8 cellular contexts compared by ENCODE assay signal in genomic region chr6:42745083-42745637, GRCh38. TPM values are rescaled to one million over a fixed set of nuclear protein-coding genes. Genes with fewer than 3 reads are reported as not detected.
A peak's percentile ranks its signal among the peaks of the same experiment; 100 is the strongest.
DNase-seq lines count a peak whose midpoint lies in the region; ATAC-seq, FAIRE-seq and TF ChIP-seq lines count a peak whose summit lies in the region.

No MANE protein-coding gene starts in this region.

- H3K4me2 ChIP-seq in endothelial cell of umbilical vein (ENCODE audit: insufficient read depth, low read length) = peak overlapping the region; percentile 63

- no peaks in the 10 kb centered on the region for H3K9me1 ChIP-seq in endothelial cell of umbilical vein (replicated peaks; ENCODE audit: control insufficient read depth, extremely low read depth, insufficient read depth, low read length)

- no peak overlapping the region for H2AFZ ChIP-seq in endothelial cell of umbilical vein (ENCODE audit: low read depth, low read length)

- peaks cover 15% of the 10 kb centered on the region for H3K9me3 Mint-ChIP-seq in CD8-positive, alpha-beta T cell
- H3K9me3 Mint-ChIP-seq in WTC11 = no peaks in the 10 kb centered on the region
- peaks cover 0 to 12% (median 2%) of the 10 kb centered on the region in 7 donors for H3K9me3 Mint-ChIP-seq in naive B cell

- peaks cover 36% of the 10 kb centered on the region for H3K4me1 ChIP-seq in CD8-positive, alpha-beta T cell (ENCODE audit: insufficient read depth, low read length)
- H3K4me1 ChIP-seq in endothelial cell of umbilical vein (ENCODE audit: control insufficient read depth, extremely low read depth, insufficient read depth, low read length) (peaks cover 25% of the 10 kb centered on the region), uterus (peaks cover 0 to 9% of the 10 kb centered on the region in 2 donors)

- H4K20me1 ChIP-seq in endothelial cell of umbilical vein (replicated peaks; ENCODE audit: control insufficient read depth, extremely low read depth, insufficient read depth, low read length) = no peaks in the 10 kb centered on the region

- peak overlapping the region; percentile 77 for H3K4me3 ChIP-seq in CD8-positive, alpha-beta T cell (ENCODE audit: low read depth, low read length)
- H3K4me3 ChIP-seq in endothelial cell of umbilical vein (replicated peaks in 1 of 3; ENCODE audit: insufficient read depth in 1 of 3, low read depth in 1 of 3, low read length in 3 of 3) = peak overlapping the region; percentile 65 to 90 (median 76)
- H3K4me3 ChIP-seq in uterus = peak overlapping the region; percentile 67 to 97

- TF ChIP-seq POLR2A in endothelial cell of umbilical vein (IDR thresholded peaks at IDR 0.05; ENCODE audit: low read depth, low read length) (no peak), uterus (IDR thresholded peaks at IDR 0.05) (no peak)

- POLR2A ChIA-PET in CD8-positive, alpha-beta T cell (lab: Charles Lee) = interaction anchor here (0.6 to 7.9 kb wide), 20 partner anchors 14 to 248 kb away, joined by 3 to 372 read pairs (median 9); partner anchors contain the start of genes BICRAL, CNPY3 and RPL7L1
- POLR2A ChIA-PET in WTC11 (lab: Charles Lee) = interaction anchor here (1.5 to 5.0 kb wide), 12 partner anchors 9 to 145 kb away, joined by 4 to 42 read pairs (median 12); partner anchors contain the start of genes BICRAL and RPL7L1
- POLR2A ChIA-PET in endothelial cell of umbilical vein (lab: Charles Lee) = interaction anchor here (0.7 to 2.8 kb wide), 8 partner anchors 11 to 181 kb away, joined by 3 to 39 read pairs (median 7); partner anchors contain the start of genes BICRAL and RPL7L1

- FAIRE-seq in endothelial cell of umbilical vein (lab: Jason Lieb, UNC) = no peak

- no peaks in the 10 kb centered on the region for H3K9me3 ChIP-seq in CD8-positive, alpha-beta T cell (ENCODE audit: low read length)
- no peaks in the 10 kb centered on the region for H3K9me3 ChIP-seq in endothelial cell of umbilical vein (replicated peaks; ENCODE audit: control insufficient read depth, insufficient read depth, low read length)
- no peaks in the 10 kb centered on the region for H3K9me3 ChIP-seq in uterus

- ATAC-seq in CD8-positive, alpha-beta T cell = no peak
- peak; percentile 0 for ATAC-seq in HG03196 (IDR thresholded peaks at IDR 0.05; ENCODE audit: unreplicated experiment)
- no peak for ATAC-seq in WTC11
- ATAC-seq in naive B cell (ENCODE audit: low read depth in 2 of 2) = no peak
- no peak for ATAC-seq in HG03520 (IDR thresholded peaks at IDR 0.05; ENCODE audit: unreplicated experiment)
- no peak for ATAC-seq in HG02870 (IDR thresholded peaks at IDR 0.05; ENCODE audit: unreplicated experiment)

- peak overlapping the region; percentile 100 for H3K4me3 Mint-ChIP-seq in CD8-positive, alpha-beta T cell
- H3K4me3 Mint-ChIP-seq in WTC11 (peak overlapping the region; percentile 100), naive B cell (peak overlapping the region; percentile 91 to 100 (median 100))

- peaks cover 19% of the 10 kb centered on the region for H3K79me2 ChIP-seq in endothelial cell of umbilical vein (ENCODE audit: control insufficient read depth, insufficient read depth, low read length)

- dilution Hi-C loops in endothelial cell of umbilical vein (cut with MboI; ENCODE audit: extremely low pct_ligation_motif_present, low sequenced_read_pairs) = no loop called here

- H3K27ac ChIP-seq in CD8-positive, alpha-beta T cell (ENCODE audit: low read depth, low read length) = peak overlapping the region; percentile 86
- H3K27ac ChIP-seq in endothelial cell of umbilical vein (ENCODE audit: insufficient read depth, low read depth, low read length) (peak overlapping the region; percentile 64), uterus (peak overlapping the region; percentile 85 to 91)

- no peaks in the 10 kb centered on the region for H3K27me3 ChIP-seq in CD8-positive, alpha-beta T cell (ENCODE audit: insufficient read depth, low read length)
- H3K27me3 ChIP-seq in endothelial cell of umbilical vein (ENCODE audit: control insufficient read depth in 2 of 2, insufficient read depth in 2 of 2, low read length in 2 of 2) (no peaks in the 10 kb centered on the region), uterus (no peaks in the 10 kb centered on the region)

- peak overlapping the region; percentile 92 for H3K9ac ChIP-seq in endothelial cell of umbilical vein (replicated peaks; ENCODE audit: extremely low read depth, insufficient read depth, low read length)

- H3K4me1 Mint-ChIP-seq in CD8-positive, alpha-beta T cell (ENCODE audit: low read depth) = peaks cover 27% of the 10 kb centered on the region
- H3K4me1 Mint-ChIP-seq in WTC11 = peaks cover 16% of the 10 kb centered on the region
- H3K4me1 Mint-ChIP-seq in naive B cell = peaks cover 25 to 36% (median 30%) of the 10 kb centered on the region in 3 donors

- CTCF ChIA-PET in CD8-positive, alpha-beta T cell (lab: Charles Lee) = interaction anchor here (1.0 to 7.8 kb wide), 5 partner anchors 19 to 135 kb away, joined by 4 to 50 read pairs (median 27); partner anchors contain the start of genes BICRAL and RPL7L1
- CTCF ChIA-PET in WTC11 (lab: Charles Lee) = interaction anchor here (0.9 to 4.0 kb wide), 7 partner anchors 19 to 134 kb away, joined by 3 to 18 read pairs (median 4); partner anchors contain the start of gene RPL7L1
- CTCF ChIA-PET in endothelial cell of umbilical vein (lab: Charles Lee) = interaction anchor here (1.0 to 4.0 kb wide), 8 partner anchors 14 to 131 kb away, joined by 3 to 27 read pairs (median 4); partner anchors contain the start of gene BICRAL

- no peak for TF ChIP-seq CTCF in CD8-positive, alpha-beta T cell (IDR thresholded peaks at IDR 0.05)
- TF ChIP-seq CTCF in WTC11 (IDR thresholded peaks at IDR 0.05) = no peak
- no peak for TF ChIP-seq CTCF in endothelial cell of umbilical vein (IDR thresholded peaks at IDR 0.05; ENCODE audit: extremely low read depth in 1 of 2, insufficient read depth in 1 of 2, low read depth in 1 of 2, low read length in 2 of 2)
- no peak for TF ChIP-seq CTCF in uterus (IDR thresholded peaks at IDR 0.05)

- BruUV-seq in endothelial cell of umbilical vein (replicated peaks; lab: Mats Ljungman, UMichigan) = no TSS peak

- intact Hi-C loops in CD8-positive, alpha-beta T cell (cut with DNase I, micrococcal nuclease) = loop anchor here in 1 of 2 experiments (5.0 kb wide), 1 partner anchor 682 kb away; the partner anchor contains the start of gene ABCC10
- intact Hi-C loops in endothelial cell of umbilical vein (cut with micrococcal nuclease) (loop anchor here (5.0 kb wide), 1 partner anchor 147 kb away; a partner anchor contains a TSS), uterus (cut with DNase I; ENCODE audit: low total_unique reads) (loop anchor here (5.0 kb wide), 1 partner anchor 37 kb away; the partner anchor contains the start of gene BICRAL)

- H3K27me3 Mint-ChIP-seq in CD8-positive, alpha-beta T cell (ENCODE audit: low read depth) = no peaks in the 10 kb centered on the region
- H3K27me3 Mint-ChIP-seq in WTC11 (ENCODE audit: low read depth) = no peaks in the 10 kb centered on the region
- no peaks in the 10 kb centered on the region for H3K27me3 Mint-ChIP-seq in naive B cell

- peaks cover 18% of the 10 kb centered on the region for H3K36me3 Mint-ChIP-seq in CD8-positive, alpha-beta T cell
- peaks cover 2% of the 10 kb centered on the region for H3K36me3 Mint-ChIP-seq in WTC11
- H3K36me3 Mint-ChIP-seq in naive B cell = peaks cover 4 to 7% of the 10 kb centered on the region in 2 donors

- peak in 5 of 7 experiments; percentile 7 to 33 (median 27) for DNase-seq in CD8-positive, alpha-beta T cell
- DNase-seq in WTC11 (ENCODE audit: low spot score) (peak; percentile 21), endothelial cell of umbilical vein (ENCODE audit: low read depth, low spot score) (peak; percentile 39), naive B cell (no peak), uterus (peak; percentile 26 to 28)

- H3K36me3 ChIP-seq in CD8-positive, alpha-beta T cell (ENCODE audit: insufficient read depth, low read length) = no peaks in the 10 kb centered on the region
- H3K36me3 ChIP-seq in endothelial cell of umbilical vein (ENCODE audit: control insufficient read depth in 2 of 2, extremely low read depth in 1 of 2, insufficient read depth in 2 of 2, low read length in 2 of 2) = no peaks in the 10 kb centered on the region
- no peaks in the 10 kb centered on the region for H3K36me3 ChIP-seq in uterus

- H3K27ac Mint-ChIP-seq in CD8-positive, alpha-beta T cell = peak overlapping the region; percentile 100
- H3K27ac Mint-ChIP-seq in WTC11 (no peak overlapping the region), naive B cell (peak overlapping the region in 5 of 6 donors; percentile 98 to 100 (median 99))

RNA-seq across cellular contexts. Expression of gene TBCC, which starts 0.7 kb away (rescaled TPM):
- 10 to 100 TPM; 70.5 to 74.1 TPM for total RNA-seq in CD8-positive, alpha-beta T cell
- total RNA-seq in WTC11 (2021) (24.7 to 27.3 TPM (median 25.0 TPM) in 3 replicates), endothelial cell of umbilical vein (17.1 and 19.1 TPM in 2 replicates), uterus (10 to 100 TPM in 3 of 4 donors, 1 to 10 TPM in 1; 7.9 to 48.7 (median 14.6) TPM)
- polyA plus RNA-seq in endothelial cell of umbilical vein (13.5 and 15.9 TPM in 2 replicates), naive B cell (ENCODE audit: low read depth in 6 of 6) (100 to 1,000 TPM in 1 of 6 donors, 10 to 100 TPM in 5; 60.5 to 104 (median 71.8) TPM)
- 13.8 and 14.2 TPM in 2 replicates for polyA plus RNA-seq in endothelial cell of umbilical vein (2011; cell fraction: cytosol; rRNA removed)
- 10.5 and 10.7 TPM in 2 replicates for polyA plus RNA-seq in endothelial cell of umbilical vein (2011; cell fraction: nucleus; rRNA removed)
- polyA plus RNA-seq in endothelial cell of umbilical vein (2012) = 12.0 and 13.0 TPM in 2 replicates
- polyA minus RNA-seq in endothelial cell of umbilical vein = 7.9 and 10.1 TPM in 2 replicates
- polyA minus RNA-seq in endothelial cell of umbilical vein (2011; cell fraction: cytosol; rRNA and poly(A)+ RNA removed) = 9.5 TPM
- polyA minus RNA-seq in endothelial cell of umbilical vein (2011; cell fraction: nucleus; rRNA and poly(A)+ RNA removed) = 5.4 and 5.9 TPM in 2 replicates

RNA-seq across cellular contexts. Expression of gene PRPH2, which starts 22.8 kb away (rescaled TPM):
- not detected for total RNA-seq in CD8-positive, alpha-beta T cell
- total RNA-seq in WTC11 (2021) (1.0 to 1.9 TPM (median 1.6 TPM) in 3 replicates), endothelial cell of umbilical vein (0.40 and 0.48 TPM in 2 replicates), uterus (1 to 10 TPM in 3 of 4 donors, not detected in 1; 2.0 to 7.0 (median 5.8) TPM)
- polyA plus RNA-seq in endothelial cell of umbilical vein (0.32 and 0.46 TPM in 2 replicates), naive B cell (ENCODE audit: low read depth in 6 of 6) (under 1 TPM in 4 of 6 donors, not detected in 2; 0.13 to 0.36 (median 0.23) TPM)
- polyA plus RNA-seq in endothelial cell of umbilical vein (2011; cell fraction: cytosol; rRNA removed) = 0.49 and 0.59 TPM in 2 replicates
- polyA plus RNA-seq in endothelial cell of umbilical vein (2011; cell fraction: nucleus; rRNA removed) = 0.63 and 0.75 TPM in 2 replicates
- polyA plus RNA-seq in endothelial cell of umbilical vein (2012) = 0.11 TPM in 1 of 2 replicates, not detected in the other
- 0.34 and 0.80 TPM in 2 replicates for polyA minus RNA-seq in endothelial cell of umbilical vein
- polyA minus RNA-seq in endothelial cell of umbilical vein (2011; cell fraction: cytosol; rRNA and poly(A)+ RNA removed) = not detected
- polyA minus RNA-seq in endothelial cell of umbilical vein (2011; cell fraction: nucleus; rRNA and poly(A)+ RNA removed) = 0.58 and 0.72 TPM in 2 replicates

RNA-seq across cellular contexts. Expression of gene BICRAL, which starts 36.7 kb away (rescaled TPM):
- total RNA-seq in CD8-positive, alpha-beta T cell = 10 to 100 TPM; 14.4 to 14.8 TPM
- total RNA-seq in WTC11 (2021) = 9.4 to 10.3 TPM (median 9.7 TPM) in 3 replicates
- 6.8 and 7.1 TPM in 2 replicates for total RNA-seq in endothelial cell of umbilical vein
- polyA plus RNA-seq in endothelial cell of umbilical vein = 5.6 and 5.8 TPM in 2 replicates
- polyA plus RNA-seq in endothelial cell of umbilical vein (2011; cell fraction: cytosol; rRNA removed) = 5.2 and 5.3 TPM in 2 replicates
- polyA plus RNA-seq in endothelial cell of umbilical vein (2011; cell fraction: nucleus; rRNA removed) = 7.9 and 8.5 TPM in 2 replicates
- 2.2 and 3.7 TPM in 2 replicates for polyA plus RNA-seq in endothelial cell of umbilical vein (2012)
- 15.8 and 17.3 TPM in 2 replicates for polyA minus RNA-seq in endothelial cell of umbilical vein
- polyA minus RNA-seq in endothelial cell of umbilical vein (2011; cell fraction: cytosol; rRNA and poly(A)+ RNA removed) = 7.7 TPM
- 7.2 and 11.2 TPM in 2 replicates for polyA minus RNA-seq in endothelial cell of umbilical vein (2011; cell fraction: nucleus; rRNA and poly(A)+ RNA removed)
- 1 to 10 TPM; 1.8 to 4.9 (median 4.1) TPM for polyA plus RNA-seq in naive B cell (ENCODE audit: low read depth in 6 of 6)
- 10 to 100 TPM in 3 of 4 donors, 1 to 10 TPM in 1; 7.4 to 35.3 (median 18.2) TPM for total RNA-seq in uterus
